Comparison of ENCODE assay signal across 8 cellular contexts in genomic region chr10:12707461-12708185, GRCh38.
DNase-seq lines count a peak whose midpoint lies in the region; ATAC-seq, FAIRE-seq and TF ChIP-seq lines count a peak whose summit lies in the region.

No MANE protein-coding gene starts in this region.

- no TSS peak for BruUV-seq in GM12878 (replicated peaks; lab: Mats Ljungman, UMichigan)

- 67% methylated on average over 10 of the region's 10 CpGs for WGBS in GM12878 (ENCODE audit: insufficient coverage, insufficient replicate concordance, low lambda C conversion rate, missing lambda C conversion rate)

- intact Hi-C loops in GM12878 (cut with micrococcal nuclease; ENCODE audit: unreplicated experiment), result no loop called here

- H3K4me1 ChIP-seq in GM12878 (ENCODE audit: control insufficient read depth, insufficient read depth, low read length), result peaks cover 2% of the 10 kb centered on the region; the same call in 1 of the 2 replicates
- H3K4me1 ChIP-seq in keratinocyte (ENCODE audit: control insufficient read depth, extremely low read depth, insufficient read depth, low read length), result peaks cover 73% of the 10 kb centered on the region

- DNase-seq in stimulated activated CD4-positive, alpha-beta T cell treated with anti-CD3 and anti-CD28 coated beads, Interleukin-12 subunit alpha, Interleukin-12 subunit beta, amount 100 ng/mL, for 4 hours, result peak; percentile 7
- DNase-seq in stimulated activated CD4-positive, alpha-beta T cell treated with anti-CD3 and anti-CD28 coated beads, Interleukin-2, amount 100 ng/mL, for 48 hours, result no peak
- DNase-seq in NCI-H82 treated with DMSO at 0.1 percent for 48 hours (lab: John Stamatoyannopoulos, UW; ENCODE audit: unreplicated experiment), result peak; percentile 26
- peak; percentile 11 for DNase-seq in GM12878 (ENCODE audit: low read depth, low spot score)
- DNase-seq in keratinocyte (ENCODE audit: low read depth, low spot score), result no peak
- DNase-seq in stimulated activated CD8-positive, alpha-beta memory T cell treated with anti-CD3 and anti-CD28 coated beads, Interleukin-4, amount 100 ng/mL, for 24 hours (ENCODE audit: low read depth), result peak; percentile 22
- DNase-seq in NK-92 (lab: John Stamatoyannopoulos, UW; ENCODE audit: unreplicated experiment), result no peak

- in situ Hi-C loops in GM12878 (cut with MboI), result no loop called here

- H3K79me2 ChIP-seq in GM12878 (ENCODE audit: control insufficient read depth, insufficient read depth, low read length), result no peaks in the 10 kb centered on the region
- no peaks in the 10 kb centered on the region for H3K79me2 ChIP-seq in keratinocyte (ENCODE audit: control insufficient read depth, insufficient read depth, low read length)

- no peaks in the 10 kb centered on the region for H3K9me1 ChIP-seq in keratinocyte (ENCODE audit: control insufficient read depth, extremely low read depth, insufficient read depth, low read length)

- RAD21 ChIA-PET in GM12878 (lab: Charles Lee; ENCODE audit: unreplicated experiment), result interaction anchor here (0.8 to 1.4 kb wide), 4 partner anchors 390 to 492 kb away, joined by 3 to 7 read pairs (median 6); no protein-coding TSS in a partner anchor

- no peak overlapping the region for H2AFZ ChIP-seq in GM12878 (ENCODE audit: control insufficient read depth, low read depth, low read length)
- peak overlapping the region; percentile 50 for H2AFZ ChIP-seq in keratinocyte (ENCODE audit: control insufficient read depth, low read length)

- H3K9ac ChIP-seq in GM12878 (ENCODE audit: control insufficient read depth, insufficient read depth, low read length) (no peak overlapping the region), keratinocyte (ENCODE audit: control insufficient read depth, extremely low read depth, insufficient read depth, low read length) (peak overlapping the region; percentile 30)

- CTCF ChIA-PET in GM12878 (lab: Yijun Ruan, JAX), result interaction anchor here (0.6 to 9.9 kb wide), 10 partner anchors 18 to 493 kb away, joined by 3 to 130 read pairs (median 4); no protein-coding TSS in a partner anchor

- H3K4me3 ChIP-seq in GM12878, result no peak overlapping the region
- H3K4me3 ChIP-seq in keratinocyte (ENCODE audit: control insufficient read depth in 2 of 3, extremely low read depth in 1 of 3, insufficient read depth in 2 of 3, low read depth in 1 of 3, low read length in 3 of 3), result no peak overlapping the region

- POLR2A ChIA-PET in GM12878 (lab: Charles Lee), result interaction anchor here (0.6 kb wide), 1 partner anchor 208 kb away, joined by 5 read pairs; no protein-coding TSS in a partner anchor

- dilution Hi-C loops in keratinocyte (cut with MboI; ENCODE audit: extremely low pct_ligation_motif_present, low sequenced_read_pairs), result no loop called here

- TF ChIP-seq CTCF in GM12878 (IDR thresholded peaks at IDR 0.05 in 2 of 3, conservative IDR thresholded peaks at IDR 0.05 in 1 of 3; ENCODE audit: control insufficient read depth in 2 of 3, extremely low read depth in 1 of 3, insufficient read depth in 1 of 3, low read depth in 3 of 3, low read length in 3 of 3) (peak in 2 of 3 experiments; percentile 29 to 45; a peak in 5 of 6 replicates), keratinocyte (optimal IDR thresholded peaks at IDR 0.05 in 1 of 3, IDR thresholded peaks at IDR 0.05 in 1 of 3, conservative IDR thresholded peaks at IDR 0.05 in 1 of 3; ENCODE audit: extremely low read depth in 1 of 3, insufficient read depth in 2 of 3, low read length in 3 of 3) (peak; percentile 41 to 62 (median 58))

- TF ChIP-seq RAD21 in GM12878 (IDR thresholded peaks at IDR 0.05; ENCODE audit: insufficient read depth, low read depth, low read length), result 0 out of 2 replicates have a peak, but pooled peaks have one; percentile 24

- FAIRE-seq in GM12878 (lab: Jason Lieb, UNC) (no peak), keratinocyte (lab: Jason Lieb, UNC) (peak; percentile 49)

- no peak for TF ChIP-seq EP300 in GM12878 (IDR thresholded peaks at IDR 0.05; ENCODE audit: borderline replicate concordance in 1 of 2, control insufficient read depth in 1 of 2, low read depth in 2 of 2, low read length in 2 of 2)

- TF ChIP-seq POLR2A in GM12878 (IDR thresholded peaks at IDR 0.05; ENCODE audit: low read depth, low read length), result no peak

- H3K4me2 ChIP-seq in GM12878 (ENCODE audit: control insufficient read depth, insufficient read depth) (no peak overlapping the region), keratinocyte (ENCODE audit: control insufficient read depth, extremely low read depth, insufficient read depth, low read depth, low read length) (peak overlapping the region; percentile 45)

- H3K36me3 ChIP-seq in GM12878 (ENCODE audit: control insufficient read depth in 2 of 2, insufficient read depth in 2 of 2, low read length in 1 of 2) (no peaks in the 10 kb centered on the region), keratinocyte (ENCODE audit: control insufficient read depth in 2 of 2, extremely low read depth in 1 of 2, insufficient read depth in 2 of 2, low read length in 2 of 2) (no peaks in the 10 kb centered on the region)

- SMC1A ChIA-PET in GM12878 (lab: Charles Lee; ENCODE audit: uncharacterized antibody, unreplicated experiment), result interaction anchor here (0.9 to 6.3 kb wide), 6 partner anchors 51 to 492 kb away, joined by 3 to 59 read pairs (median 4); no protein-coding TSS in a partner anchor

- H3K27me3 ChIP-seq in GM12878 (replicated peaks in 1 of 2; ENCODE audit: control insufficient read depth in 2 of 2, insufficient read depth in 2 of 2, low read length in 1 of 2), result no peaks in the 10 kb centered on the region
- no peaks in the 10 kb centered on the region for H3K27me3 ChIP-seq in keratinocyte (ENCODE audit: control insufficient read depth, extremely low read depth, insufficient read depth, low read length)

- ATAC-seq in GM12878 (peak; percentile 38), GM21367 (IDR thresholded peaks at IDR 0.05; ENCODE audit: unreplicated experiment) (no peak)

- H3K27ac ChIP-seq in GM12878 (ENCODE audit: control insufficient read depth, insufficient read depth), result no peak overlapping the region
- peak overlapping the region; percentile 66 for H3K27ac ChIP-seq in keratinocyte (ENCODE audit: control insufficient read depth, insufficient read depth, low read length)

- H3K9me3 ChIP-seq in GM12878 (replicated peaks; ENCODE audit: control insufficient read depth, insufficient read depth, low read length) (no peaks in the 10 kb centered on the region), keratinocyte (ENCODE audit: control insufficient read depth, low read depth, low read length) (no peaks in the 10 kb centered on the region)

- H4K20me1 ChIP-seq in GM12878 (ENCODE audit: control insufficient read depth, insufficient read depth) (no peaks in the 10 kb centered on the region), keratinocyte (ENCODE audit: control insufficient read depth, extremely low read depth, insufficient read depth, low read length) (no peaks in the 10 kb centered on the region)

TF ChIP-seq in GM12878, 131 proteins besides CTCF, POLR2A, EP300 and RAD21:
- 0 out of 2 replicates have a peak, but pooled peaks have one; percentile 24 for TF ChIP-seq FOXM1 (IDR thresholded peaks at IDR 0.05; ENCODE audit: low read depth, low read length)
- no peak for TF ChIP-seq HCFC1 (IDR thresholded peaks at IDR 0.05; ENCODE audit: low read length)
- TF ChIP-seq SUPT20H (IDR thresholded peaks at IDR 0.05; ENCODE audit: borderline replicate concordance, control insufficient read depth, low read depth, low read length), result no peak
- TF ChIP-seq TCF7 (IDR thresholded peaks at IDR 0.05; ENCODE audit: borderline replicate concordance), result peak; percentile 69
TF ChIP-seq in GM12878: peak in this region for 2.

Comparison
In these comparisons a context has a peak if more than half of its experiments do, and no peak if none do; other contexts are left out.
1. DNase-seq: peak in stimulated activated CD4-positive, alpha-beta T cell treated with anti-CD3 and anti-CD28 coated beads, Interleukin-12 subunit alpha, Interleukin-12 subunit beta, amount 100 ng/mL, for 4 hours (single experiment), NCI-H82 treated with DMSO at 0.1 percent for 48 hours (single experiment), GM12878 (single experiment) and stimulated activated CD8-positive, alpha-beta memory T cell treated with anti-CD3 and anti-CD28 coated beads, Interleukin-4, amount 100 ng/mL, for 24 hours (single experiment); none in stimulated activated CD4-positive, alpha-beta T cell treated with anti-CD3 and anti-CD28 coated beads, Interleukin-2, amount 100 ng/mL, for 48 hours (0 of 2), keratinocyte (single experiment) and NK-92 (single experiment).